14 cellular contexts compared by ENCODE assay signal in the genomic region with DNA sequence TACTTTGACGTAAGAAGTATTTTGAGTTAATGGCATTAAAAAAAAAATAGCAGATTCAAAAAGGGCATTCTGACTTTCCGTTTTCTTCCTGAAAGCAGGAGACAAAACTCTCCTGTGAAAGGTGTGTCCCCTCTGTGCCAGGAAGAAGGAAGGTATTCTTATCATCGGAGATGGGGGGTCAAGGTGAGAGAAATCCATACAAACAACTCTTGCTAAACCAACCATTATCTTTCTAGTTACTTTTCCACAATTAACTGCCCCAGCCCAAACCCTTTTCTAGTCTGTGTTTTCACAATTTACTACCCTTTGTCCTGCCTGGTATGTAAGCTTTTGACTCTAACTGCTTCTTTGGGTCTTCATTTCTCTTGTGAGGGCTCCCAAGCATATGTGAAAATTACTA.
A peak's percentile ranks its signal among the peaks of the same experiment; 100 is the strongest.
DNase-seq lines count a peak whose midpoint lies in the region; ATAC-seq and TF ChIP-seq lines count a peak whose summit lies in the region.
"Had no signal": no experiment of that assay in that cellular context is flagged by ENCODE, and none has a peak within 500 bp of the region (broad histone marks: within the 10 kb centered on the region; RNA-seq: fewer than 3 reads in every experiment).

No MANE protein-coding gene starts in this region.

- H2BK20ac ChIP-seq in H9 (ENCODE audit: low read depth, low read length, poor library complexity, severe bottlenecking) (no peak overlapping the region), IMR-90 (ENCODE audit: low read depth, low read length) (peak overlapping the region; percentile 68)

- no peak overlapping the region for H3K23ac ChIP-seq in H9 (ENCODE audit: insufficient read length, low read depth, low read length)
- H3K23ac ChIP-seq in IMR-90 (ENCODE audit: low read depth, low read length), result no peak overlapping the region

- no peak overlapping the region for H3K9ac ChIP-seq in H9 (ENCODE audit: extremely low read depth, insufficient read length, low read length)
- H3K9ac ChIP-seq in IMR-90 (ENCODE audit: low read depth, low read length), result no peak overlapping the region
- H3K9ac ChIP-seq in endodermal cell (ENCODE audit: extremely low read depth, low read length, poor library complexity, severe bottlenecking), result no peak overlapping the region
- H3K9ac ChIP-seq in neural progenitor cell, result no peak overlapping the region

- H3K9me3 ChIP-seq in H9 (ENCODE audit: control insufficient read depth, low read depth, low read length), result no peaks in the 10 kb centered on the region
- H3K9me3 ChIP-seq in IMR-90 (ENCODE audit: control insufficient read depth, insufficient read depth, low read length), result no peaks in the 10 kb centered on the region
- no peaks in the 10 kb centered on the region for H3K9me3 ChIP-seq in endodermal cell (ENCODE audit: control insufficient read depth, low read length)
- H3K9me3 ChIP-seq in neural progenitor cell (ENCODE audit: low read depth), result no peaks in the 10 kb centered on the region
- H3K9me3 ChIP-seq: BE2C had no signal

- no peak overlapping the region for H2BK15ac ChIP-seq in H9 (ENCODE audit: low read depth, low read length)
- no peak overlapping the region for H2BK15ac ChIP-seq in IMR-90 (ENCODE audit: low read depth, low read length)

- H2AK5ac ChIP-seq in H9 (ENCODE audit: insufficient read length, low read length) (no peak overlapping the region), IMR-90 (ENCODE audit: low read depth, low read length) (no peak overlapping the region; the same call in 1 of the 2 replicates)

- H3K4me1 ChIP-seq in H9 (ENCODE audit: insufficient read depth, low read length) (no peaks in the 10 kb centered on the region), IMR-90 (ENCODE audit: control insufficient read depth, insufficient read depth, low read length) (peaks cover 8% of the 10 kb centered on the region), endodermal cell (ENCODE audit: control insufficient read depth, insufficient read depth, low read length) (peaks cover 19% of the 10 kb centered on the region), neural progenitor cell (peaks cover 13% of the 10 kb centered on the region)
- H3K4me1 ChIP-seq: BE2C had no signal

- TF ChIP-seq RAD21 in IMR-90 (IDR thresholded peaks at IDR 0.05; ENCODE audit: low read length), result no peak

- DNase-seq in H9 (no peak), IMR-90 (no peak), endodermal cell (no peak), neural progenitor cell (ENCODE audit: low spot score) (no peak), KG1 (lab: John Stamatoyannopoulos, UW) (no peak), GM19238 (ENCODE audit: insufficient read length, low spot score) (no peak)
- DNase-seq: ACHN; BE2C; C1 segment of cervical spinal cord; CD4-positive, CD25-positive, alpha-beta regulatory T cell; CD8-positive, alpha-beta memory T cell; COR-L47 had no signal

- H3K9me1 ChIP-seq in IMR-90 (ENCODE audit: insufficient read depth, low read length), result peaks cover 5% of the 10 kb centered on the region

- H4K5ac ChIP-seq in H9 (ENCODE audit: insufficient read length, low read depth, low read length) (no peak overlapping the region), IMR-90 (ENCODE audit: low read depth, low read length) (no peak overlapping the region)

- no CpG with 5 or more reads among the region's 3 CpGs for WGBS in H9 (ENCODE audit: extremely low coverage, insufficient read length, low lambda C conversion rate)
- WGBS in IMR-90 (ENCODE audit: extremely low coverage in 2 of 2, insufficient read length in 1 of 2), 2 experiments, result no CpG with 5 or more reads among the region's 3 CpGs
- WGBS in endodermal cell (ENCODE audit: insufficient coverage in 1 of 2, insufficient read length in 1 of 2), 2 experiments, result 71 to 75% methylated on average over 1 to 3 of the region's 3 CpGs

- H3K9me3 Mint-ChIP-seq in H9 (peaks cover 0 to 2% of the 10 kb centered on the region in 2 experiments; a peak in 1 of 5 replicates), endodermal cell (peaks cover 9% of the 10 kb centered on the region), neural progenitor cell (no peaks in the 10 kb centered on the region)
- H3K9me3 Mint-ChIP-seq: CD8-positive, alpha-beta memory T cell; HFFc6 had no signal

- in situ Hi-C loops in IMR-90 (cut with MboI; ENCODE audit: low sequenced_read_pairs), result no loop called here

- H4K20me1 ChIP-seq in H9 (ENCODE audit: control insufficient read depth, insufficient read depth, insufficient read length), result no peaks in the 10 kb centered on the region
- no peaks in the 10 kb centered on the region for H4K20me1 ChIP-seq in IMR-90 (ENCODE audit: insufficient read depth, low read length)
- no peaks in the 10 kb centered on the region for H4K20me1 ChIP-seq in neural progenitor cell (ENCODE audit: low read depth)

- H2BK12ac ChIP-seq in H9 (ENCODE audit: insufficient read length, low read depth, low read length), result no peak overlapping the region

- no peaks in the 10 kb centered on the region for H3K36me3 Mint-ChIP-seq in H9 (ENCODE audit: insufficient read depth in 1 of 3, low read depth in 3 of 3)
- peaks cover 3% of the 10 kb centered on the region for H3K36me3 Mint-ChIP-seq in endodermal cell (ENCODE audit: low read depth)
- no peaks in the 10 kb centered on the region for H3K36me3 Mint-ChIP-seq in neural progenitor cell
- H3K36me3 Mint-ChIP-seq: CD4-positive, CD25-positive, alpha-beta regulatory T cell; CD8-positive, alpha-beta memory T cell had no signal

- no TSS peak for BruUV-seq in IMR-90 (replicated peaks; lab: Mats Ljungman, UMichigan)

- H3K4ac ChIP-seq in H9 (ENCODE audit: low read depth, low read length) (no peak overlapping the region), IMR-90 (ENCODE audit: low read depth, low read length) (no peak overlapping the region)

- intact Hi-C loops in IMR-90 (cut with micrococcal nuclease), result no loop called here

- no peak overlapping the region for H4K91ac ChIP-seq in H9 (ENCODE audit: insufficient read length, low read depth, low read length)
- no peak overlapping the region for H4K91ac ChIP-seq in IMR-90 (ENCODE audit: insufficient read depth, low read depth, low read length)

- TF ChIP-seq POLR2A in IMR-90 (IDR thresholded peaks at IDR 0.05; ENCODE audit: low read depth, low read length), result no peak

- H3K18ac ChIP-seq in H9 (ENCODE audit: insufficient read length, low read depth, low read length) (no peak overlapping the region), IMR-90 (ENCODE audit: low read depth, low read length) (no peak overlapping the region)

- no peaks in the 10 kb centered on the region for H3K79me2 ChIP-seq in H9 (ENCODE audit: insufficient read depth, low read length)
- no peaks in the 10 kb centered on the region for H3K79me2 ChIP-seq in neural progenitor cell (ENCODE audit: low read depth)

- POLR2A ChIA-PET in IMR-90 (lab: Charles Lee; ENCODE audit: unreplicated experiment), result no interaction called here

- no peak overlapping the region for H3K14ac ChIP-seq in H9 (ENCODE audit: insufficient read depth, low read length)
- 0 out of 2 replicates have a peak overlapping the region, but pooled peaks have one; percentile 21 for H3K14ac ChIP-seq in IMR-90 (replicated peaks; ENCODE audit: low read depth, low read length)

- H3K56ac ChIP-seq in H9 (ENCODE audit: insufficient read length, low read depth, low read length), result no peak overlapping the region
- no peak overlapping the region for H3K56ac ChIP-seq in IMR-90 (ENCODE audit: extremely low read depth, insufficient read depth, low read length)

- CTCF ChIA-PET in IMR-90 (lab: Yijun Ruan, JAX), result interaction anchor here (0.6 kb wide), 1 partner anchor 610 kb away, joined by 4 read pairs; no protein-coding TSS in a partner anchor

- TF ChIP-seq CTCF in H9 (conservative IDR thresholded peaks at IDR 0.05) (no peak), IMR-90 (conservative IDR thresholded peaks at IDR 0.05; ENCODE audit: low read depth, low read length) (no peak), endodermal cell (conservative IDR thresholded peaks at IDR 0.05) (no peak), neural progenitor cell (IDR thresholded peaks at IDR 0.05) (no peak)

- no peak overlapping the region for H3K4me3 Mint-ChIP-seq in H9
- no peak overlapping the region for H3K4me3 Mint-ChIP-seq in endodermal cell
- H3K4me3 Mint-ChIP-seq in neural progenitor cell, result no peak overlapping the region
- H3K4me3 Mint-ChIP-seq: CD4-positive, CD25-positive, alpha-beta regulatory T cell; CD8-positive, alpha-beta memory T cell; HFFc6 had no signal

- H2BK120ac ChIP-seq in H9 (ENCODE audit: low read depth, low read length, poor library complexity, severe bottlenecking) (no peak overlapping the region), IMR-90 (ENCODE audit: low read depth, low read length) (no peak overlapping the region; the same call in none of the 2 replicates)

- H3K27ac ChIP-seq in H9 (ENCODE audit: insufficient read length, low read depth, low read length), result no peak overlapping the region
- no peak overlapping the region for H3K27ac ChIP-seq in IMR-90 (ENCODE audit: insufficient read depth, low read length)
- no peak overlapping the region for H3K27ac ChIP-seq in endodermal cell (ENCODE audit: low read depth, low read length)
- H3K27ac ChIP-seq in neural progenitor cell, result no peak overlapping the region

- no peak overlapping the region for H2AK9ac ChIP-seq in IMR-90 (replicated peaks; ENCODE audit: low read depth, low read length, poor library complexity)

- H3K4me1 Mint-ChIP-seq in H9, result peaks cover 9 to 13% of the 10 kb centered on the region in 2 experiments
- H3K4me1 Mint-ChIP-seq in endodermal cell, result peaks cover 47% of the 10 kb centered on the region
- peaks cover 9% of the 10 kb centered on the region for H3K4me1 Mint-ChIP-seq in neural progenitor cell
- H3K4me1 Mint-ChIP-seq: CD4-positive, CD25-positive, alpha-beta regulatory T cell; CD8-positive, alpha-beta memory T cell had no signal

- H2AFZ ChIP-seq in H9 (ENCODE audit: low read length) (no peak overlapping the region), IMR-90 (replicated peaks; ENCODE audit: low read length, poor library complexity) (no peak overlapping the region), neural progenitor cell (replicated peaks) (peak overlapping the region; percentile 67)

- H3K36me3 ChIP-seq in IMR-90 (ENCODE audit: control insufficient read depth, insufficient read depth, low read length) (no peaks in the 10 kb centered on the region), endodermal cell (ENCODE audit: control insufficient read depth, insufficient read depth, low read length) (no peaks in the 10 kb centered on the region), neural progenitor cell (no peaks in the 10 kb centered on the region)
- H3K36me3 ChIP-seq: BE2C had no signal

- ATAC-seq in IMR-90 (ENCODE audit: low read depth), result no peak
- ATAC-seq in HG03460 (IDR thresholded peaks at IDR 0.05; ENCODE audit: unreplicated experiment), result no peak

- H3K27me3 Mint-ChIP-seq in H9 (ENCODE audit: low read depth), result no peaks in the 10 kb centered on the region
- no peaks in the 10 kb centered on the region for H3K27me3 Mint-ChIP-seq in endodermal cell (ENCODE audit: insufficient read depth)
- no peaks in the 10 kb centered on the region for H3K27me3 Mint-ChIP-seq in neural progenitor cell (ENCODE audit: insufficient read depth, low read depth)
- H3K27me3 Mint-ChIP-seq: CD4-positive, CD25-positive, alpha-beta regulatory T cell had no signal

- H2BK5ac ChIP-seq in H9 (ENCODE audit: insufficient read length, low read length) (no peak overlapping the region), IMR-90 (ENCODE audit: low read depth, low read length, poor library complexity, severe bottlenecking) (no peak overlapping the region)

- dilution Hi-C loops in IMR-90 (cut with HindIII; ENCODE audit: low sequenced_read_pairs, unreplicated experiment), result no loop called here

- H3K79me1 ChIP-seq in H9 (ENCODE audit: insufficient read depth, low read depth, low read length, poor library complexity, severe bottlenecking), result no peaks in the 10 kb centered on the region
- H3K79me1 ChIP-seq in IMR-90 (ENCODE audit: low read depth in 1 of 2, low read length in 2 of 2), result no peaks in the 10 kb centered on the region

- H3K4me2 ChIP-seq in H9 (ENCODE audit: insufficient read depth, insufficient read length, low read length), result no peak overlapping the region
- no peak overlapping the region for H3K4me2 ChIP-seq in IMR-90 (ENCODE audit: low read depth, low read length)
- H3K4me2 ChIP-seq in neural progenitor cell, result no peak overlapping the region

- H3T11ph ChIP-seq in H9 (ENCODE audit: low read length), result no peak overlapping the region

- H3K27ac Mint-ChIP-seq in H9 (peak overlapping the region; percentile 29 to 55 (median 45); a peak in 3 of 7 replicates), endodermal cell (peak overlapping the region; percentile 80), neural progenitor cell (no peak overlapping the region)
- H3K27ac Mint-ChIP-seq: CD4-positive, CD25-positive, alpha-beta regulatory T cell; CD8-positive, alpha-beta memory T cell had no signal

- H4K8ac ChIP-seq in H9 (replicated peaks; ENCODE audit: insufficient read length, low read depth, low read length), result no peak overlapping the region
- no peak overlapping the region for H4K8ac ChIP-seq in IMR-90 (ENCODE audit: low read depth in 2 of 2, low read length in 2 of 2)

- no peaks in the 10 kb centered on the region for H3K23me2 ChIP-seq in H9 (ENCODE audit: insufficient read length, low read depth, low read length, poor library complexity, severe bottlenecking)

- H3K27me3 ChIP-seq in H9 (ENCODE audit: insufficient read depth, low read length) (no peaks in the 10 kb centered on the region), IMR-90 (ENCODE audit: control insufficient read depth, insufficient read depth, low read length) (no peaks in the 10 kb centered on the region), endodermal cell (ENCODE audit: control insufficient read depth, insufficient read depth, low read length, poor library complexity, severe bottlenecking) (no peaks in the 10 kb centered on the region), neural progenitor cell (no peaks in the 10 kb centered on the region)
- H3K27me3 ChIP-seq: BE2C had no signal

- H3F3A ChIP-seq in neural progenitor cell (ENCODE audit: low read depth), result no peaks in the 10 kb centered on the region

- no peak overlapping the region for H3K4me3 ChIP-seq in IMR-90 (ENCODE audit: insufficient read depth, low read depth, low read length)
- H3K4me3 ChIP-seq in endodermal cell (ENCODE audit: low read length), result peak overlapping the region; percentile 38
- H3K4me3 ChIP-seq in neural progenitor cell, result no peak overlapping the region
